Comparison of ENCODE assay signal across 8 cellular contexts in genomic region chr16:21598676-21599157, GRCh38. TPM values are rescaled to one million over a fixed set of nuclear protein-coding genes. Genes with fewer than 3 reads are reported as not detected.
DNase-seq lines count a peak whose midpoint lies in the region; ATAC-seq, FAIRE-seq and TF ChIP-seq lines count a peak whose summit lies in the region.

No MANE protein-coding gene starts in this region.

- H3K9me3 ChIP-seq in OCI-LY3 (ENCODE audit: insufficient read depth, low read length) (no peaks in the 10 kb centered on the region), mammary epithelial cell (replicated peaks; ENCODE audit: insufficient read depth, low read length) (no peaks in the 10 kb centered on the region), subcutaneous abdominal adipose tissue (ENCODE audit: control insufficient read depth in 5 of 5, low read length in 5 of 5) (no peaks in the 10 kb centered on the region)

- intact Hi-C loops in mammary epithelial cell (cut with micrococcal nuclease): loop anchor here (1.0 to 5.0 kb wide), 2 partner anchors 42 to 109 kb away; no protein-coding TSS in a partner anchor

- H2AFZ ChIP-seq in OCI-LY3 (ENCODE audit: low read depth, low read length): peak overlapping the region; percentile 73
- peak overlapping the region; percentile 100 for H2AFZ ChIP-seq in mammary epithelial cell (ENCODE audit: low read depth, low read length)

- DNase-seq in activated CD8-positive, alpha-beta memory T cell treated with anti-CD3 and anti-CD28 coated beads, Interleukin-2, amount 10 ng/mL, durations not matched to agents 7 days and 5 days: no peak
- DNase-seq in activated CD8-positive, alpha-beta memory T cell treated with anti-CD3 and anti-CD28 coated beads, Interleukin-2, amount 50 U/mL, for 4 hours: no peak
- peak; percentile 6 for DNase-seq in mammary epithelial cell
- no peak for DNase-seq in SKM-1 treated with dmso at 0.1 percent for 144 hours (lab: John Stamatoyannopoulos, UW; ENCODE audit: unreplicated experiment)
- DNase-seq in H54 (ENCODE audit: insufficient read length, low spot score): no peak

- peak overlapping the region; percentile 87 for H3K4me3 ChIP-seq in OCI-LY3 (ENCODE audit: low read length)
- peak overlapping the region; percentile 70 to 92 (median 78) for H3K4me3 ChIP-seq in mammary epithelial cell (replicated peaks in 1 of 3; ENCODE audit: insufficient read depth in 1 of 3, low read depth in 2 of 3, low read length in 3 of 3)
- peak overlapping the region; percentile 91 to 97 (median 96) for H3K4me3 ChIP-seq in subcutaneous abdominal adipose tissue (ENCODE audit: low read depth in 1 of 5, low read length in 5 of 5)

- H3K4me1 ChIP-seq in OCI-LY3 (ENCODE audit: low read length) (peaks cover 32% of the 10 kb centered on the region), mammary epithelial cell (ENCODE audit: insufficient read depth, low read length) (peaks cover 12% of the 10 kb centered on the region), subcutaneous abdominal adipose tissue (ENCODE audit: control insufficient read depth in 5 of 5, insufficient read depth in 5 of 5, low read length in 5 of 5) (peaks cover 2 to 31% (median 22%) of the 10 kb centered on the region in 5 donors)

- H3K4me1 Mint-ChIP-seq in activated CD8-positive, alpha-beta memory T cell treated with anti-CD3 and anti-CD28 coated beads, Interleukin-2, amount 10 ng/mL, durations not matched to agents 7 days and 5 days: peaks cover 52% of the 10 kb centered on the region

- CTCF ChIA-PET in activated CD8-positive, alpha-beta memory T cell treated with anti-CD3 and anti-CD28 coated beads, Interleukin-2, amount 10 ng/mL, durations not matched to agents 7 days and 5 days (lab: Charles Lee): interaction anchor here (0.7 to 1.8 kb wide), 4 partner anchors 10 to 47 kb away, joined by 3 to 7 read pairs (median 4); no protein-coding TSS in a partner anchor
- CTCF ChIA-PET in mammary epithelial cell (lab: Charles Lee; ENCODE audit: low non-redundant PET): no interaction called here

- H3K27me3 ChIP-seq in OCI-LY3 (ENCODE audit: low read depth, low read length) (no peaks in the 10 kb centered on the region), mammary epithelial cell (ENCODE audit: insufficient read depth, low read length) (no peaks in the 10 kb centered on the region), layer of hippocampus (ENCODE audit: control insufficient read depth, insufficient read depth, low read length) (no peaks in the 10 kb centered on the region), subcutaneous abdominal adipose tissue (ENCODE audit: control insufficient read depth in 5 of 5, insufficient read depth in 4 of 5, low read length in 5 of 5) (no peaks in the 10 kb centered on the region)

- peak overlapping the region; percentile 94 for H3K27ac Mint-ChIP-seq in activated CD8-positive, alpha-beta memory T cell treated with anti-CD3 and anti-CD28 coated beads, Interleukin-2, amount 10 ng/mL, durations not matched to agents 7 days and 5 days

- H3K79me2 ChIP-seq in OCI-LY3 (ENCODE audit: low read length): peaks cover 39% of the 10 kb centered on the region
- H3K79me2 ChIP-seq in mammary epithelial cell (ENCODE audit: insufficient read depth, low read length): peaks cover 43% of the 10 kb centered on the region

- H3K9me3 Mint-ChIP-seq in activated CD8-positive, alpha-beta memory T cell treated with anti-CD3 and anti-CD28 coated beads, Interleukin-2, amount 10 ng/mL, durations not matched to agents 7 days and 5 days (ENCODE audit: low read depth): no peaks in the 10 kb centered on the region

- FAIRE-seq in H54 (lab: Jason Lieb, UNC): no peak

- peak; percentile 3 for ATAC-seq in activated CD8-positive, alpha-beta memory T cell treated with anti-CD3 and anti-CD28 coated beads, Interleukin-2, amount 10 ng/mL, durations not matched to agents 7 days and 5 days

- H3K4me2 ChIP-seq in OCI-LY3 (ENCODE audit: low read length) (peak overlapping the region; percentile 98), mammary epithelial cell (ENCODE audit: insufficient read depth, low read depth, low read length) (peak overlapping the region; percentile 90)

- WGBS in mammary epithelial cell (ENCODE audit: low coverage, missing lambda C conversion rate): 0% methylated on average over 7 of the region's 17 CpGs

- peaks cover 27% of the 10 kb centered on the region for H4K20me1 ChIP-seq in OCI-LY3 (ENCODE audit: insufficient read depth, low read length)
- H4K20me1 ChIP-seq in mammary epithelial cell (ENCODE audit: insufficient read depth, low read length): no peaks in the 10 kb centered on the region

- no peaks in the 10 kb centered on the region for H3K36me3 Mint-ChIP-seq in activated CD8-positive, alpha-beta memory T cell treated with anti-CD3 and anti-CD28 coated beads, Interleukin-2, amount 10 ng/mL, durations not matched to agents 7 days and 5 days

- H3K4me3 Mint-ChIP-seq in activated CD8-positive, alpha-beta memory T cell treated with anti-CD3 and anti-CD28 coated beads, Interleukin-2, amount 10 ng/mL, durations not matched to agents 7 days and 5 days: peak overlapping the region; percentile 84

- H3K27ac ChIP-seq in OCI-LY3 (ENCODE audit: low read length): peak overlapping the region; percentile 65
- peak overlapping the region; percentile 73 for H3K27ac ChIP-seq in mammary epithelial cell (ENCODE audit: insufficient read depth, low read depth, low read length)
- H3K27ac ChIP-seq in layer of hippocampus (ENCODE audit: low read depth, low read length): peak overlapping the region; percentile 83
- peak overlapping the region; percentile 90 for H3K27ac ChIP-seq in subcutaneous abdominal adipose tissue (ENCODE audit: low read depth, low read length)

- in situ Hi-C loops in mammary epithelial cell (cut with MboI; ENCODE audit: low sequenced_read_pairs in 2 of 2): no loop called here

- H3K27me3 Mint-ChIP-seq in activated CD8-positive, alpha-beta memory T cell treated with anti-CD3 and anti-CD28 coated beads, Interleukin-2, amount 10 ng/mL, durations not matched to agents 7 days and 5 days: no peaks in the 10 kb centered on the region

- H3K9ac ChIP-seq in OCI-LY3 (ENCODE audit: low read length) (peak overlapping the region; percentile 94), mammary epithelial cell (ENCODE audit: insufficient read depth, low read length) (peak overlapping the region; percentile 94), subcutaneous abdominal adipose tissue (ENCODE audit: low read length in 5 of 5) (peak overlapping the region; percentile 85 to 98 (median 92))

- no peak for TF ChIP-seq POLR2A in H54 (IDR thresholded peaks at IDR 0.05; ENCODE audit: low read depth, low read length)

- TF ChIP-seq CTCF in OCI-LY3 (IDR thresholded peaks at IDR 0.05; ENCODE audit: low read depth, low read length): no peak
- TF ChIP-seq CTCF in mammary epithelial cell (conservative IDR thresholded peaks at IDR 0.05 in 1 of 2, IDR thresholded peaks at IDR 0.05 in 1 of 2; ENCODE audit: extremely low read depth in 1 of 2, insufficient read depth in 1 of 2, low read depth in 1 of 2, low read length in 2 of 2): no peak

- dilution Hi-C loops in mammary epithelial cell (cut with HindIII; ENCODE audit: low sequenced_read_pairs): no loop called here

- H3K36me3 ChIP-seq in OCI-LY3 (replicated peaks; ENCODE audit: low read depth, low read length): no peaks in the 10 kb centered on the region
- no peaks in the 10 kb centered on the region for H3K36me3 ChIP-seq in mammary epithelial cell (ENCODE audit: insufficient read depth, low read length)
- no peaks in the 10 kb centered on the region for H3K36me3 ChIP-seq in subcutaneous abdominal adipose tissue (ENCODE audit: control insufficient read depth in 5 of 5, insufficient read depth in 5 of 5, low read length in 5 of 5)

- BruUV-seq in mammary epithelial cell (replicated peaks; lab: Mats Ljungman, UMichigan): TSS peak; percentile 71

RNA-seq across cellular contexts. Expression of gene METTL9, which starts 0.7 kb away (rescaled TPM):
- total RNA-seq in activated CD8-positive, alpha-beta memory T cell treated with anti-CD3 and anti-CD28 coated beads, Interleukin-2, amount 10 ng/mL, durations not matched to agents 7 days and 5 days: 10 to 100 TPM; 86.6 to 93.4 TPM
- 100 to 1,000 TPM in 1 of 2 donors, 10 to 100 TPM in 1; 86.1 to 131 TPM for total RNA-seq in mammary epithelial cell
- polyA plus RNA-seq in mammary epithelial cell: 62.0 TPM
- polyA minus RNA-seq in mammary epithelial cell: 34.9 TPM

RNA-seq across cellular contexts. Expression of gene IGSF6, which starts 53.7 kb away (rescaled TPM):
- total RNA-seq in activated CD8-positive, alpha-beta memory T cell treated with anti-CD3 and anti-CD28 coated beads, Interleukin-2, amount 10 ng/mL, durations not matched to agents 7 days and 5 days: under 1 TPM in 1 of 2 experiments, not detected in 1; 0.09 TPM
- total RNA-seq in mammary epithelial cell: not detected
- not detected for polyA plus RNA-seq in mammary epithelial cell
- polyA minus RNA-seq in mammary epithelial cell: not detected
